ENCODE assay signal across 8 cellular contexts in the genomic region with DNA sequence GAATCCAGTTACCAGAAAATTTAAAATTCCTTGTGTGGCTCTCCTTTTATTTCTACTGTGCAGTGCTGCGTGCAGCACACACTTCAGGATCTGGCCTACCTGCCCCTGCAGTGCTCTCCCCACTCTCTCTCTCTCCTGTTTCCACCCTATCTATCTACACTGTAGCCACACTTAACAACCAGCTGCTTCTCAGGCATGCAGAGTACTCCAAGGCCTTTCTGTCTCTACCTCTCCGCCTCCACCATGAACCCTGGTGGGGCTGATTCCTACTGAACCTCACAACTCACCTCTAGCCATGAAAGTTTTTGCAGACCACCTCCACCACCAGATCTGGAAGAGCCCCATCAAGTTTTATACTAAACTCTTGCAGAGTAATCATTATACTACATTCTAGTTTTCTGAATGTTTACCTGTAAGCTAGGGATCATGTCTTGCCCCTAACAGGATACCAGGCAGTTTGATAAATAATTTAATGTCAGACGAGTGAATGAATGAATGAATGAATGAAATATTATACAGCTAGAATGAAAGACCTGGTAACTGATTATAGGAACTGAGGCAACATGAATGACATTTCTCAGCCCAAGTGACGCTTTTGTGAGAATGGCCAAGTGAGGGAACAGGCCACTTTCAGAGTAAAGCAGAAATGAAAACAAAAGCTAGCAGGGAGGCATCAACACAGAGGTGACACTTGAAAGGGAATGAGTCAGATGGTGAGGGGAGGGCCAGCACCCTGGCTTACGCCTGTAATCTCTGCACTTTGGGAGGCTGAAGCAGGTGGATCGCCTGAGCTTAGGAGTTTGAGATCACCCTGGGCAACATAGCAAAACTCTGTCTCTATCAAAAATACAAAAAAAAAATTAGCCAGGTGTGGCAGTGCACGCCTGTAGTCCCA.
DNase-seq lines count a peak whose midpoint lies in the region; ATAC-seq lines count a peak whose summit lies in the region.

No MANE protein-coding gene starts in this region.

- peak overlapping the region; percentile 88 for H3K27ac Mint-ChIP-seq in activated T-cell treated with anti-CD3 and anti-CD28 coated beads, Interleukin-2, amount 50 U/mL, for 24 hours
- peak overlapping the region; percentile 50 for H3K27ac Mint-ChIP-seq in stimulated activated effector memory CD8-positive, alpha-beta T cell treated with anti-CD3 and anti-CD28 coated beads, Interleukin-12 subunit alpha, Interleukin-12 subunit beta, amount 100 ng/mL, for 72 hours

- no peaks in the 10 kb centered on the region for H3K27me3 Mint-ChIP-seq in activated T-cell treated with anti-CD3 and anti-CD28 coated beads, Interleukin-2, amount 50 U/mL, for 24 hours

- H3K4me3 Mint-ChIP-seq in activated T-cell treated with anti-CD3 and anti-CD28 coated beads, Interleukin-2, amount 50 U/mL, for 24 hours, result no peak overlapping the region
- no peak overlapping the region for H3K4me3 Mint-ChIP-seq in stimulated activated effector memory CD8-positive, alpha-beta T cell treated with anti-CD3 and anti-CD28 coated beads, Interleukin-12 subunit alpha, Interleukin-12 subunit beta, amount 100 ng/mL, for 72 hours

- DNase-seq in activated CD8-positive, alpha-beta memory T cell treated with anti-CD3 and anti-CD28 coated beads, Interleukin-2, amount 50 U/mL, for 4 hours, result peak; percentile 44
- no peak for DNase-seq in activated CD8-positive, alpha-beta memory T cell treated with anti-CD3 and anti-CD28 coated beads, Interleukin-2, amount 50 U/mL, for 48 hours
- peak; percentile 60 for DNase-seq in activated T-cell treated with anti-CD3 and anti-CD28 coated beads, Interleukin-2, amount 50 U/mL, for 24 hours
- DNase-seq in stimulated activated effector memory CD8-positive, alpha-beta T cell treated with anti-CD3 and anti-CD28 coated beads, Interleukin-12 subunit alpha, Interleukin-12 subunit beta, amount 100 ng/mL, for 72 hours (ENCODE audit: low spot score in 2 of 2), result peak in 1 of 2 donors; percentile 59
- no peak for DNase-seq in central memory CD4-positive, alpha-beta T cell
- DNase-seq in NCI-H1417 (lab: John Stamatoyannopoulos, UW) (no peak), NCI-H2227 treated with DMSO at 0.1 percent for 48 hours (lab: John Stamatoyannopoulos, UW) (no peak)

- H3K9me3 Mint-ChIP-seq in activated T-cell treated with anti-CD3 and anti-CD28 coated beads, Interleukin-2, amount 50 U/mL, for 24 hours, result peaks cover 4% of the 10 kb centered on the region
- peaks cover 3% of the 10 kb centered on the region for H3K9me3 Mint-ChIP-seq in stimulated activated effector memory CD8-positive, alpha-beta T cell treated with anti-CD3 and anti-CD28 coated beads, Interleukin-12 subunit alpha, Interleukin-12 subunit beta, amount 100 ng/mL, for 72 hours

- H3K4me1 Mint-ChIP-seq in activated T-cell treated with anti-CD3 and anti-CD28 coated beads, Interleukin-2, amount 50 U/mL, for 24 hours (ENCODE audit: low read depth), result peaks cover 83% of the 10 kb centered on the region
- H3K4me1 Mint-ChIP-seq in stimulated activated effector memory CD8-positive, alpha-beta T cell treated with anti-CD3 and anti-CD28 coated beads, Interleukin-12 subunit alpha, Interleukin-12 subunit beta, amount 100 ng/mL, for 72 hours, result peaks cover 32% of the 10 kb centered on the region

- ATAC-seq in HG03025 (IDR thresholded peaks at IDR 0.05; ENCODE audit: low FRiP score, unreplicated experiment), result peak; percentile 72
- peak; percentile 97 for ATAC-seq in stimulated activated effector memory CD8-positive, alpha-beta T cell treated with anti-CD3 and anti-CD28 coated beads, Interleukin-12 subunit alpha, Interleukin-12 subunit beta, amount 100 ng/mL, for 72 hours

- H3K36me3 Mint-ChIP-seq in activated T-cell treated with anti-CD3 and anti-CD28 coated beads, Interleukin-2, amount 50 U/mL, for 24 hours (ENCODE audit: low read depth), result peaks cover 74% of the 10 kb centered on the region
- no peaks in the 10 kb centered on the region for H3K36me3 Mint-ChIP-seq in stimulated activated effector memory CD8-positive, alpha-beta T cell treated with anti-CD3 and anti-CD28 coated beads, Interleukin-12 subunit alpha, Interleukin-12 subunit beta, amount 100 ng/mL, for 72 hours

Comparison
In these comparisons a context has a peak if more than half of its experiments do, and no peak if none do; other contexts are left out.
1. DNase-seq: peak in activated CD8-positive, alpha-beta memory T cell treated with anti-CD3 and anti-CD28 coated beads, Interleukin-2, amount 50 U/mL, for 4 hours (single experiment) and activated T-cell treated with anti-CD3 and anti-CD28 coated beads, Interleukin-2, amount 50 U/mL, for 24 hours (single experiment); none in activated CD8-positive, alpha-beta memory T cell treated with anti-CD3 and anti-CD28 coated beads, Interleukin-2, amount 50 U/mL, for 48 hours (single experiment), central memory CD4-positive, alpha-beta T cell (single experiment), NCI-H1417 (0 of 3) and NCI-H2227 treated with DMSO at 0.1 percent for 48 hours (single experiment).